1 cellular context compared by ENCODE assay signal in genomic region chr7:101094791-101095375, GRCh38.
TF ChIP-seq lines count a peak whose summit lies in the region.

No MANE protein-coding gene starts in this region.

TF ChIP-seq in WTC11, 78 proteins besides CTCF, POLR2A, EP300 and RAD21 (continued from another document):
- no peak for TF ChIP-seq ZNF532 (CRISPR knock-in tag; IDR thresholded peaks at IDR 0.05; ENCODE audit: borderline replicate concordance)
